Comparison of ENCODE assay signal across 20 cellular contexts in genomic region chr2:104444840-104445239, GRCh38.
DNase-seq lines count a peak whose midpoint lies in the region; ATAC-seq and TF ChIP-seq lines count a peak whose summit lies in the region.
"Had no signal": no experiment of that assay in that cellular context is flagged by ENCODE, and none has a peak within 500 bp of the region (broad histone marks: within the 10 kb centered on the region; RNA-seq: fewer than 3 reads in every experiment).

No MANE protein-coding gene starts in this region.

- intact Hi-C loops in CD14-positive monocyte (cut with micrococcal nuclease) = loop anchor here (5.0 kb wide), 1 partner anchor 402 kb away; no protein-coding TSS in a partner anchor

- H3K9me2 ChIP-seq in GM23338 (ENCODE audit: insufficient read depth) (0 out of 2 replicates have a peak, but pooled peaks cover 3% of the 10 kb centered on the region), SK-N-SH (no peaks in the 10 kb centered on the region)

- no peaks in the 10 kb centered on the region for H3K9me3 Mint-ChIP-seq in GM23338
- no peaks in the 10 kb centered on the region for H3K9me3 Mint-ChIP-seq in CD14-positive monocyte

- H3F3A ChIP-seq in GM23338 (replicated peaks; ENCODE audit: low read depth) (no peaks in the 10 kb centered on the region), smooth muscle cell (ENCODE audit: low read depth) (no peaks in the 10 kb centered on the region), SK-N-SH (replicated peaks; ENCODE audit: insufficient read depth) (no peaks in the 10 kb centered on the region)

- no peaks in the 10 kb centered on the region for H3K79me2 ChIP-seq in GM23338 (replicated peaks; ENCODE audit: insufficient read depth)
- no peaks in the 10 kb centered on the region for H3K79me2 ChIP-seq in smooth muscle cell (ENCODE audit: low read depth)
- H3K79me2 ChIP-seq in SK-N-SH (ENCODE audit: insufficient read depth) = no peaks in the 10 kb centered on the region

- H3K4me1 Mint-ChIP-seq in GM23338 = peaks cover 3% of the 10 kb centered on the region; the same call in 1 of the 3 replicates
- H3K4me1 Mint-ChIP-seq in CD14-positive monocyte = peaks cover 9% of the 10 kb centered on the region

- peaks cover 6% of the 10 kb centered on the region for H3K27me3 Mint-ChIP-seq in GM23338 (ENCODE audit: insufficient read depth, low read depth, poor library complexity)
- H3K27me3 Mint-ChIP-seq in CD14-positive monocyte (ENCODE audit: low read depth in 3 of 3) = peaks cover 0 to 11% (median 4%) of the 10 kb centered on the region in 3 donors
- H3K27me3 Mint-ChIP-seq: CD4-positive, alpha-beta memory T cell had no signal

- H3K27ac Mint-ChIP-seq in GM23338 (no peak overlapping the region), CD14-positive monocyte (peak overlapping the region in 2 of 7 donors; percentile 7 to 12)
- H3K27ac Mint-ChIP-seq: CD4-positive, alpha-beta memory T cell had no signal

- WGBS in smooth muscle cell (ENCODE audit: low lambda C conversion rate) = 58% methylated on average over 2 of the region's 2 CpGs
- 10% methylated on average over 2 of the region's 2 CpGs for WGBS in SK-N-SH (ENCODE audit: low lambda C conversion rate)

- no peaks in the 10 kb centered on the region for H3K4me1 ChIP-seq in GM23338 (ENCODE audit: insufficient read depth)
- H3K4me1 ChIP-seq in smooth muscle cell (ENCODE audit: low read depth) = no peaks in the 10 kb centered on the region
- no peaks in the 10 kb centered on the region for H3K4me1 ChIP-seq in SK-N-SH (ENCODE audit: control insufficient read depth in 1 of 2, insufficient read depth in 2 of 2, low read depth in 1 of 2, low read length in 1 of 2)

- TF ChIP-seq EP300 in SK-N-SH (IDR thresholded peaks at IDR 0.05; ENCODE audit: borderline replicate concordance in 1 of 2, low read depth in 1 of 2, low read length in 1 of 2) = no peak

- H2AFZ ChIP-seq in GM23338 (peak overlapping the region; percentile 45; the same call in 1 of the 2 replicates), smooth muscle cell (ENCODE audit: low read depth) (no peak overlapping the region), SK-N-SH (ENCODE audit: low read depth) (no peak overlapping the region)
- H2AFZ ChIP-seq: GM23248 had no signal

- H3K4me3 ChIP-seq in GM23338 (no peak overlapping the region), smooth muscle cell (no peak overlapping the region), SK-N-SH (ENCODE audit: low read depth in 2 of 2, low read length in 1 of 2) (no peak overlapping the region)
- H3K4me3 ChIP-seq: GM23248 had no signal

- no peaks in the 10 kb centered on the region for H3K9me3 ChIP-seq in smooth muscle cell (replicated peaks; ENCODE audit: low read depth)
- H3K9me3 ChIP-seq in SK-N-SH = no peaks in the 10 kb centered on the region

- POLR2A ChIA-PET in SK-N-SH (lab: Yijun Ruan, JAX) = no interaction called here

- H3K36me3 ChIP-seq in GM23338 (ENCODE audit: insufficient read depth) = no peaks in the 10 kb centered on the region
- H3K36me3 ChIP-seq in smooth muscle cell (ENCODE audit: low read depth) = no peaks in the 10 kb centered on the region
- no peaks in the 10 kb centered on the region for H3K36me3 ChIP-seq in SK-N-SH (replicated peaks in 1 of 2; ENCODE audit: control insufficient read depth in 1 of 2, insufficient read depth in 2 of 2, low read length in 1 of 2)

- H3K27me3 ChIP-seq in GM23338 (ENCODE audit: insufficient read depth) = no peaks in the 10 kb centered on the region
- no peaks in the 10 kb centered on the region for H3K27me3 ChIP-seq in smooth muscle cell (ENCODE audit: low read depth)
- no peaks in the 10 kb centered on the region for H3K27me3 ChIP-seq in SK-N-SH (ENCODE audit: insufficient read depth)

- H3K36me3 Mint-ChIP-seq in GM23338 (ENCODE audit: low read depth) (no peaks in the 10 kb centered on the region), CD14-positive monocyte (no peaks in the 10 kb centered on the region)
- H3K36me3 Mint-ChIP-seq: CD4-positive, alpha-beta memory T cell had no signal

- TF ChIP-seq RAD21 in SK-N-SH (IDR thresholded peaks at IDR 0.05; ENCODE audit: low read length) = no peak

- H4K20me1 ChIP-seq in GM23338 (replicated peaks; ENCODE audit: insufficient read depth) = no peaks in the 10 kb centered on the region
- H4K20me1 ChIP-seq in smooth muscle cell (ENCODE audit: low read depth) = no peaks in the 10 kb centered on the region
- no peaks in the 10 kb centered on the region for H4K20me1 ChIP-seq in SK-N-SH (ENCODE audit: insufficient read depth)

- H3K4me2 ChIP-seq in GM23338 (no peak overlapping the region), smooth muscle cell (peak overlapping the region; percentile 27), SK-N-SH (no peak overlapping the region)

- TF ChIP-seq CTCF in GM23338 (conservative IDR thresholded peaks at IDR 0.05; ENCODE audit: low read depth in 2 of 2) (no peak), smooth muscle cell (IDR thresholded peaks at IDR 0.05; ENCODE audit: borderline replicate concordance, insufficient read depth, poor library complexity, severe bottlenecking) (no peak), CD14-positive monocyte (IDR thresholded peaks at IDR 0.05) (no peak), SK-N-SH (IDR thresholded peaks at IDR 0.05) (no peak)

- no peak overlapping the region for H3K9ac ChIP-seq in smooth muscle cell (ENCODE audit: low read depth)
- no peak overlapping the region for H3K9ac ChIP-seq in SK-N-SH
- H3K9ac ChIP-seq: GM23248 had no signal

- no peak for ATAC-seq in GM23338
- ATAC-seq in HG03095 (IDR thresholded peaks at IDR 0.05; ENCODE audit: unreplicated experiment) = no peak
- ATAC-seq: Right ventricle myocardium inferior had no signal

- peak; percentile 13 for DNase-seq in ELF-1 (ENCODE audit: low read depth, low spot score)
- no peak for DNase-seq in GM23338 (ENCODE audit: low spot score)
- no peak for DNase-seq in smooth muscle cell (lab: John Stamatoyannopoulos, UW; ENCODE audit: unreplicated experiment)
- DNase-seq in CD14-positive monocyte (ENCODE audit: low spot score) = no peak
- no peak for DNase-seq in SK-N-SH
- no peak for DNase-seq in NCI-H187 treated with DMSO at 0.1 percent for 48 hours (lab: John Stamatoyannopoulos, UW)
- DNase-seq: CD4-positive, alpha-beta memory T cell; EL; HCEC 1CT; KG1; NCI-H1092; NCI-H1436; NCI-H1930; NCI-H345; NCI-H524 treated with DMSO at 0.1 percent for 48 hours; NCI-H82 had no signal

- CTCF ChIA-PET in SK-N-SH (lab: Yijun Ruan, JAX) = no interaction called here

- H3K4me3 Mint-ChIP-seq in GM23338 (no peak overlapping the region), CD14-positive monocyte (no peak overlapping the region)
- H3K4me3 Mint-ChIP-seq: CD4-positive, alpha-beta memory T cell had no signal

- no peak overlapping the region for H3K27ac ChIP-seq in GM23338 (ENCODE audit: low read depth)
- peak overlapping the region; percentile 30 for H3K27ac ChIP-seq in cingulate gyrus (ENCODE audit: low read depth, low read length)
- peak overlapping the region; percentile 80 for H3K27ac ChIP-seq in smooth muscle cell (ENCODE audit: low read depth)
- H3K27ac ChIP-seq in SK-N-SH (ENCODE audit: low read depth in 2 of 2, low read length in 1 of 2) = no peak overlapping the region
- H3K27ac ChIP-seq: GM23248 had no signal

TF ChIP-seq in GM23338, 12 proteins besides CTCF, POLR2A, EP300 and RAD21:
- TF ChIP-seq ZNF114 (CRISPR knock-in tag; IDR thresholded peaks at IDR 0.05) (no peak), CREB1 (CRISPR knock-in tag; IDR thresholded peaks at IDR 0.05; ENCODE audit: low read depth) (no peak), STAT1 (IDR thresholded peaks at IDR 0.05; ENCODE audit: unreplicated experiment) (no peak), EZH2 (IDR thresholded peaks at IDR 0.05; ENCODE audit: low read depth, unreplicated experiment) (no peak), ZNF331 (CRISPR knock-in tag; IDR thresholded peaks at IDR 0.05; ENCODE audit: low read depth) (no peak), EZH2phosphoT487 (IDR thresholded peaks at IDR 0.05; ENCODE audit: unreplicated experiment) (no peak)

TF ChIP-seq in SK-N-SH, 30 proteins besides CTCF, POLR2A, EP300 and RAD21:
- TF ChIP-seq FOXM1 (IDR thresholded peaks at IDR 0.05; ENCODE audit: low read depth) (no peak), JUND (IDR thresholded peaks at IDR 0.05) (no peak), RXRA (IDR thresholded peaks at IDR 0.05; ENCODE audit: borderline replicate concordance, low read depth) (no peak), RFX5 (IDR thresholded peaks at IDR 0.05; ENCODE audit: low read length) (no peak)

Comparison
In these comparisons a context has a peak if more than half of its experiments do, and no peak if none do; other contexts are left out.
1. H3K27ac ChIP-seq: peak in cingulate gyrus (single experiment) and smooth muscle cell (single experiment); none in GM23338 (single experiment) and SK-N-SH (0 of 2).